In genomic region chr18:3246636-3247242, GRCh38 we compare ENCODE assay signal across 8 cellular contexts. TPM values are rescaled to one million over a fixed set of nuclear protein-coding genes. Genes with fewer than 3 reads are reported as not detected.
DNase-seq lines count a peak whose midpoint lies in the region; ATAC-seq and TF ChIP-seq lines count a peak whose summit lies in the region.

No MANE protein-coding gene starts in this region.

- H3K9me3 ChIP-seq in ES-I3 (ENCODE audit: control insufficient read depth, insufficient read depth, low read length) (no peaks in the 10 kb centered on the region), IMR-90 (ENCODE audit: control insufficient read depth, insufficient read depth, low read length) (peaks cover 4% of the 10 kb centered on the region; the same call in 1 of the 2 replicates), left ventricle myocardium inferior (replicated peaks) (no peaks in the 10 kb centered on the region)

- CTCF ChIA-PET in IMR-90 (lab: Yijun Ruan, JAX): interaction anchor here (0.5 to 1.7 kb wide), 6 partner anchors 10 to 673 kb away, joined by 3 to 5 read pairs (median 3); no protein-coding TSS in a partner anchor

- peak overlapping the region; percentile 81 for H3K14ac ChIP-seq in IMR-90 (replicated peaks; ENCODE audit: low read depth, low read length)

- H2BK120ac ChIP-seq in IMR-90 (ENCODE audit: low read depth, low read length): peak overlapping the region; percentile 84

- peak overlapping the region; percentile 92 for H2AK5ac ChIP-seq in IMR-90 (ENCODE audit: low read depth, low read length)

- H3K27ac ChIP-seq in IMR-90 (ENCODE audit: insufficient read depth, low read length) (peak overlapping the region; percentile 97), left ventricle myocardium inferior (replicated peaks) (peak overlapping the region; percentile 100), rectal smooth muscle tissue (ENCODE audit: low read depth, low read length) (peak overlapping the region; percentile 99)

- H3K27me3 ChIP-seq in IMR-90 (ENCODE audit: control insufficient read depth, insufficient read depth, low read length): no peaks in the 10 kb centered on the region
- no peaks in the 10 kb centered on the region for H3K27me3 ChIP-seq in left ventricle myocardium inferior (ENCODE audit: low read depth)
- H3K27me3 ChIP-seq in rectal smooth muscle tissue (ENCODE audit: control insufficient read depth, insufficient read depth, low read length): no peaks in the 10 kb centered on the region

- H3K36me3 ChIP-seq in ES-I3 (ENCODE audit: insufficient read depth, low read length): peaks cover 9% of the 10 kb centered on the region
- H3K36me3 ChIP-seq in IMR-90 (ENCODE audit: control insufficient read depth, insufficient read depth, low read length): peaks cover 3% of the 10 kb centered on the region
- peaks cover 11% of the 10 kb centered on the region for H3K36me3 ChIP-seq in left ventricle myocardium inferior
- H3K36me3 ChIP-seq in rectal smooth muscle tissue (ENCODE audit: control insufficient read depth, insufficient read depth, low read length): no peaks in the 10 kb centered on the region

- peak overlapping the region; percentile 76 for H2AK9ac ChIP-seq in IMR-90 (replicated peaks; ENCODE audit: low read depth, low read length, poor library complexity)

- DNase-seq in IMR-90 (no peak), left ventricle myocardium inferior (no peak), HuH-7 (ENCODE audit: low spot score) (no peak), cerebellar cortex (ENCODE audit: low spot score) (no peak)
- peak; percentile 13 for DNase-seq in activated effector memory CD4-positive, alpha-beta T cell treated with Interleukin-2 at 50 U/mL for 16 hours

- dilution Hi-C loops in IMR-90 (cut with HindIII; ENCODE audit: low sequenced_read_pairs, unreplicated experiment): no loop called here

- H2BK5ac ChIP-seq in IMR-90 (ENCODE audit: low read depth, low read length, poor library complexity, severe bottlenecking): peak overlapping the region; percentile 97

- no peak for TF ChIP-seq RAD21 in IMR-90 (IDR thresholded peaks at IDR 0.05; ENCODE audit: low read length)

- H3K4ac ChIP-seq in IMR-90 (ENCODE audit: low read depth, low read length): peak overlapping the region; percentile 89

- H3K79me1 ChIP-seq in IMR-90 (ENCODE audit: low read depth in 1 of 2, low read length in 2 of 2): peaks cover 7 to 18% of the 10 kb centered on the region in 2 experiments; a peak in 2 of 4 replicates

- in situ Hi-C loops in IMR-90 (cut with MboI; ENCODE audit: low sequenced_read_pairs): loop anchor here (5.0 kb wide), 1 partner anchor 309 kb away; no protein-coding TSS in a partner anchor

- H4K20me1 ChIP-seq in IMR-90 (ENCODE audit: insufficient read depth, low read length): peaks cover 11% of the 10 kb centered on the region; the same call in 1 of the 2 replicates

- no peak for TF ChIP-seq CTCF in IMR-90 (conservative IDR thresholded peaks at IDR 0.05; ENCODE audit: low read depth, low read length)
- TF ChIP-seq CTCF in left ventricle myocardium inferior (IDR thresholded peaks at IDR 0.05; ENCODE audit: borderline replicate concordance): no peak

- POLR2A ChIA-PET in IMR-90 (lab: Charles Lee; ENCODE audit: unreplicated experiment): interaction anchor here (0.9 kb wide), 1 partner anchor 298 kb away, joined by 3 read pairs; no protein-coding TSS in a partner anchor

- H3K4me1 ChIP-seq in ES-I3 (ENCODE audit: insufficient read depth, low read length): peaks cover 8% of the 10 kb centered on the region; the same call in 1 of the 2 replicates
- H3K4me1 ChIP-seq in IMR-90 (ENCODE audit: control insufficient read depth, insufficient read depth, low read length): peaks cover 6% of the 10 kb centered on the region; the same call in 1 of the 2 replicates
- peaks cover 69% of the 10 kb centered on the region for H3K4me1 ChIP-seq in left ventricle myocardium inferior
- peaks cover 9% of the 10 kb centered on the region for H3K4me1 ChIP-seq in rectal smooth muscle tissue (ENCODE audit: control insufficient read depth, insufficient read depth, low read length)

- TF ChIP-seq POLR2A in IMR-90 (IDR thresholded peaks at IDR 0.05; ENCODE audit: low read depth, low read length): no peak

- no peak for ATAC-seq in IMR-90 (ENCODE audit: low read depth)
- no peak for ATAC-seq in GM18907 (IDR thresholded peaks at IDR 0.05; ENCODE audit: unreplicated experiment)

- H3K9ac ChIP-seq in ES-I3 (ENCODE audit: low read depth, low read length) (peak overlapping the region; percentile 68), IMR-90 (ENCODE audit: low read depth, low read length) (peak overlapping the region; percentile 5; the same call in 1 of the 2 replicates), rectal smooth muscle tissue (ENCODE audit: low read length) (peak overlapping the region; percentile 10)

- H3K4me2 ChIP-seq in IMR-90 (ENCODE audit: low read depth, low read length): peak overlapping the region; percentile 17; the same call in 1 of the 2 replicates

- H3K9me1 ChIP-seq in IMR-90 (ENCODE audit: insufficient read depth, low read length): no peaks in the 10 kb centered on the region

- H3K4me3 ChIP-seq in IMR-90 (ENCODE audit: insufficient read depth, low read depth, low read length) (peak overlapping the region; percentile 84), left ventricle myocardium inferior (peak overlapping the region; percentile 98), rectal smooth muscle tissue (ENCODE audit: low read length) (peak overlapping the region; percentile 95)

- H3K23ac ChIP-seq in IMR-90 (ENCODE audit: low read depth, low read length): peak overlapping the region; percentile 69

- WGBS in IMR-90 (ENCODE audit: extremely low coverage in 2 of 2, insufficient read length in 1 of 2), 2 experiments: 69% methylated on average over 7 of the region's 23 CpGs; no CpG with 5 or more reads in 1 of the 2 experiments

- H2AFZ ChIP-seq in IMR-90 (replicated peaks; ENCODE audit: low read length, poor library complexity): peak overlapping the region; percentile 90

- H4K91ac ChIP-seq in IMR-90 (ENCODE audit: insufficient read depth, low read depth, low read length): peak overlapping the region; percentile 90

- peak overlapping the region; percentile 61 for H3K18ac ChIP-seq in IMR-90 (ENCODE audit: low read depth, low read length)

- peak overlapping the region; percentile 85 for H2BK20ac ChIP-seq in IMR-90 (ENCODE audit: low read depth, low read length)

- H2BK15ac ChIP-seq in IMR-90 (ENCODE audit: low read depth, low read length): peak overlapping the region; percentile 53; the same call in 1 of the 3 replicates

- peak overlapping the region; percentile 87 for H4K5ac ChIP-seq in IMR-90 (ENCODE audit: low read depth, low read length)

- peak overlapping the region; percentile 58 for H3K56ac ChIP-seq in IMR-90 (ENCODE audit: extremely low read depth, insufficient read depth, low read length)

- H4K8ac ChIP-seq in IMR-90 (ENCODE audit: low read depth in 2 of 2, low read length in 2 of 2): peak overlapping the region; percentile 81 to 98

- intact Hi-C loops in IMR-90 (cut with micrococcal nuclease): loop anchor here (1.0 to 10.0 kb wide), 7 partner anchors 95 to 675 kb away; partner anchors contain the start of genes LPIN2, METTL4 and NDC80
- intact Hi-C loops in left ventricle myocardium inferior (cut with micrococcal nuclease): loop anchor here (10.0 kb wide), 2 partner anchors 92 to 312 kb away; no protein-coding TSS in a partner anchor

- BruUV-seq in IMR-90 (replicated peaks; lab: Mats Ljungman, UMichigan): no TSS peak

TF ChIP-seq in IMR-90, 13 proteins besides CTCF, POLR2A, EP300 and RAD21:
- TF ChIP-seq BHLHE40 (IDR thresholded peaks at IDR 0.05; ENCODE audit: low read depth, low read length): no peak
- TF ChIP-seq FOS (IDR thresholded peaks at IDR 0.05; ENCODE audit: low read depth, low read length): no peak
- no peak for TF ChIP-seq SMC3 (IDR thresholded peaks at IDR 0.05; ENCODE audit: low read depth, low read length)
- no peak for TF ChIP-seq CHD1 (IDR thresholded peaks at IDR 0.05; ENCODE audit: low read depth, low read length)
- no peak for TF ChIP-seq RFX5 (IDR thresholded peaks at IDR 0.05; ENCODE audit: low read depth, low read length)

RNA-seq across cellular contexts. Expression of gene MYL12A, which starts 0.9 kb away (rescaled TPM):
- total RNA-seq in IMR-90 (2012; rRNA removed) (580 and 743 TPM in 2 replicates), left ventricle myocardium inferior (2,410 TPM)
- 469 and 549 TPM in 2 replicates for polyA plus RNA-seq in IMR-90 (2012; rRNA removed)
- polyA plus RNA-seq in IMR-90 (2012; cell fraction: cytosol; rRNA removed): 192 and 196 TPM in 2 replicates
- polyA plus RNA-seq in IMR-90 (2012; cell fraction: nucleus; rRNA removed; ENCODE audit: low replicate concordance): 65.1 and 308 TPM in 2 replicates

RNA-seq across cellular contexts. Expression of gene MYL12B, which starts 15.2 kb away (rescaled TPM):
- total RNA-seq in IMR-90 (2012; rRNA removed): 593 and 692 TPM in 2 replicates
- polyA plus RNA-seq in IMR-90 (2012; rRNA removed): 753 and 816 TPM in 2 replicates
- polyA plus RNA-seq in IMR-90 (2012; cell fraction: cytosol; rRNA removed): 265 and 382 TPM in 2 replicates
- polyA plus RNA-seq in IMR-90 (2012; cell fraction: nucleus; rRNA removed; ENCODE audit: low replicate concordance): 98.0 and 290 TPM in 2 replicates
- 176 TPM for total RNA-seq in left ventricle myocardium inferior

RNA-seq across cellular contexts. Expression of gene MYOM1, which starts 27.0 kb away (rescaled TPM):
- total RNA-seq in IMR-90 (2012; rRNA removed) (under 0.01 TPM in 2 replicates), left ventricle myocardium inferior (667 TPM)
- 0.04 and 0.10 TPM in 2 replicates for polyA plus RNA-seq in IMR-90 (2012; rRNA removed)
- polyA plus RNA-seq in IMR-90 (2012; cell fraction: cytosol; rRNA removed): 0.01 TPM in 1 of 2 replicates, not detected in the other
- polyA plus RNA-seq in IMR-90 (2012; cell fraction: nucleus; rRNA removed; ENCODE audit: low replicate concordance): 0.02 TPM in 2 replicates

Comparison
In these comparisons a context has a peak if more than half of its experiments do, and no peak if none do; other contexts are left out.
1. H3K9ac ChIP-seq: peak in every context shown above with its lines; median percentile 68 in ES-I3; 10 in rectal smooth muscle tissue; 5 in IMR-90.
2. RNA of gene MYOM1, which starts 27.0 kb away (total RNA-seq): 667 TPM in left ventricle myocardium inferior (single experiment); under 0.01 TPM in IMR-90; every median in the first group is over 100 times any median in the second.
3. Peak in every context shown above with its lines, with median percentiles within 50 percentile points of each other: H3K27ac ChIP-seq and H3K4me3 ChIP-seq.